In the genomic region with DNA sequence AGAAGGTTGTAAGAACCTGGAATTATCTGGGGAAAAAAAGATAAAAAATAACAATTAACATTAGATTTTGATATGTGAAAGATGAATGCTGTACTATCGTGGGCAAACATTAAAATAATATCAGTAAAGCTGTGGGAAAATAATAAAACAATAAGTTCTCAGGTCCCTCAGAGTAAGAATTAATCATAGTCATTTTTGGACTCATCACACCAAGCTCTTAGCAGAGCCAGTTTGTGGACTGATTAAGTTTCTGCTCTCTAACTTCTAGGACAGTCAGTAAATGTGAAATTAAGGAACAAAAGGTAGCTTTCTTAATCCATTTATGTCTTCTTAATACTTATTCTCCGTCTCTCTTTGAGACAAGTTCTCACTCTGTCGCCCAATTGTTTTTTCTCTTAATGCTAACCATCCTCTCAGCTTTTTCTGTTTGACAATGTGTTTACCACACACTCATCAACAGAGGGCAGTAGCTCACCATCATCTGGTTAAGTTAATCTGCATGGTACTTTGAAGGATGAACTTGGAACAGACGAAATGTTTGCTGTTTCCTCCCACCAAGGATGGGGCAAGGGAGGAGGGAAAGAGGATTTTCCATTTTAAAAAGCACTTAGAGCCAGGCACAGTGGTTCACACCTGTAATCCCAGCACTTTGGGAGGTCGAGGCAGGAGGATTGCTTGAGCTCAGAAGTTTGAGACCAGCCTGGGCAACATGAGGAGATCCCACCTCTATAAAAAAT, we compare ENCODE assay signal across 1 cellular context.
TF ChIP-seq lines count a peak whose summit lies in the region.

No MANE protein-coding gene starts in this region.

TF ChIP-seq in H1, 55 proteins besides CTCF, POLR2A, EP300 and RAD21 (continued from another document):
- no peak for TF ChIP-seq ATF2 (IDR thresholded peaks at IDR 0.05; ENCODE audit: low read length)
- TF ChIP-seq SIN3A (conservative IDR thresholded peaks at IDR 0.05 in 1 of 2, IDR thresholded peaks at IDR 0.05 in 1 of 2; ENCODE audit: low read depth in 1 of 2, low read length in 2 of 2), result peak in 1 of 2 experiments; percentile 50; a peak in 1 of 4 replicates
- TF ChIP-seq CTBP2 (IDR thresholded peaks at IDR 0.05; ENCODE audit: borderline replicate concordance, insufficient read depth, insufficient read length, low read length), result no peak
- TF ChIP-seq, protein P1, sequence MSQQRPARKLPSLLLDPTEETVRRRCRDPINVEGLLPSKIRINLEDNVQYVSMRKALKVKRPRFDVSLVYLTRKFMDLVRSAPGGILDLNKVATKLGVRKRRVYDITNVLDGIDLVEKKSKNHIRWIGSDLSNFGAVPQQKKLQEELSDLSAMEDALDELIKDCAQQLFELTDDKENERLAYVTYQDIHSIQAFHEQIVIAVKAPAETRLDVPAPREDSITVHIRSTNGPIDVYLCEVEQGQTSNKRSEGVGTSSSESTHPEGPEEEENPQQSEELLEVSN (IDR thresholded peaks at IDR 0.05), result no peak
- no peak for TF ChIP-seq HDAC2 (IDR thresholded peaks at IDR 0.05; ENCODE audit: borderline replicate concordance in 1 of 2, low read depth in 2 of 2, low read length in 2 of 2)
- TF ChIP-seq MAFK (IDR thresholded peaks at IDR 0.05; ENCODE audit: low read depth, low read length), result no peak
- no peak for TF ChIP-seq RNF2 (IDR thresholded peaks at IDR 0.05; ENCODE audit: borderline replicate concordance, low read depth, low read length, missing control alignments, poor library complexity, severe bottlenecking)
- no peak for TF ChIP-seq GABPA (IDR thresholded peaks at IDR 0.05; ENCODE audit: borderline replicate concordance, insufficient read depth, low read length)
